In the genomic region with DNA sequence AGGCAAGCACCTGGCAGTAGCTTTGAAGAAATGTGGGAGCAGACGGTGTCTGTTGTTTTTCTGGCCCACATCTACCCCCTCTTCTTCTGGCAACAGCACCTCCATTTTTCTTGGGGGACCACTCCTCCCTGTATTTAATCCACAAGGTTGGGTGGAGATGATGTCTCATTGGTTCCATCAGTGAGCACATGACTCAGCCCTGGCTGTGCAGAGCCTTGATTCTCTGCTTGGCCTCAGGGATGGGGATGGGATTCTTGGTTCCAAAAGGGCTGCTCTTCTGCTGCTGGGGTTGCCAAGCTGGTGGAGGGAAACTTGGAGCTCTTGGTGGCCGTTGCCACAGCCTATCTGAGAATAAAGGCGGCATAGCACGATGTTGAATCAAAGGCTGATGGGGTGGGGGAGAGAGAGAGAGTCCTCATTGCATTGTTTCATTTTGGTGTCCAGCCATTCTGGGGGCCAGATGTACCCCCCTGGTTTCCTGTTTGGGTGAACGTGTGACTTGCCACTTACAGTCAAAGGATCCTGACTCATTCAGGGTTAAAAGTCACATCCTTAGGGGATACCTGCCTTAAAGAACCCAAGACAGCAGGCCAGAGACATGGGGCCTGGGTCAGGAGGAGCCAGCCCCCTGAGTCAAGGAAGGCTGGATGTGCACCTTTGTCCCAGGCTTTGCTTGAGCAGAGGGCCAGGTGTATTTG, we compare ENCODE assay signal across 11 cellular contexts. TPM values are rescaled to one million over a fixed set of nuclear protein-coding genes. Genes with fewer than 3 reads are reported as not detected.
A peak's percentile ranks its signal among the peaks of the same experiment; 100 is the strongest.
DNase-seq lines count a peak whose midpoint lies in the region; ATAC-seq and TF ChIP-seq lines count a peak whose summit lies in the region.
"Had no signal": no experiment of that assay in that cellular context is flagged by ENCODE, and none has a peak within 500 bp of the region (broad histone marks: within the 10 kb centered on the region; RNA-seq: fewer than 3 reads in every experiment).

No MANE protein-coding gene starts in this region.

- intact Hi-C loops in Caco-2 (cut with micrococcal nuclease; ENCODE audit: unreplicated experiment): no loop called here

- WGBS in lung, 2 donors: 65 to 66% methylated on average over 5 of the region's 5 CpGs

- H3K4me3 ChIP-seq in lung (no peak overlapping the region), subcutaneous abdominal adipose tissue (ENCODE audit: low read depth in 1 of 5, low read length in 5 of 5) (no peak overlapping the region), Caco-2 (ENCODE audit: low read depth, low read length) (no peak overlapping the region)
- H3K4me3 ChIP-seq: GM23338 had no signal

- H3K36me3 Mint-ChIP-seq in activated T-cell treated with anti-CD3 and anti-CD28 coated beads, Interleukin-2, amount 50 U/mL, for 72 hours (ENCODE audit: insufficient read depth in 2 of 2): peaks cover 14 to 34% of the 10 kb centered on the region in 2 donors
- H3K36me3 Mint-ChIP-seq in activated T-helper 17 cell treated with anti-CD3 and anti-CD28 coated beads, Interleukin-2, amount 50 U/mL, for 72 hours (ENCODE audit: low read depth): peaks cover 10% of the 10 kb centered on the region
- H3K36me3 Mint-ChIP-seq in Caco-2 (ENCODE audit: insufficient read depth, unreplicated experiment): no peaks in the 10 kb centered on the region

- no peaks in the 10 kb centered on the region for H3K27me3 Mint-ChIP-seq in activated T-cell treated with anti-CD3 and anti-CD28 coated beads, Interleukin-2, amount 50 U/mL, for 72 hours (ENCODE audit: low read depth)
- H3K27me3 Mint-ChIP-seq in activated T-helper 17 cell treated with anti-CD3 and anti-CD28 coated beads, Interleukin-2, amount 50 U/mL, for 72 hours: no peaks in the 10 kb centered on the region
- no peaks in the 10 kb centered on the region for H3K27me3 Mint-ChIP-seq in Caco-2 (ENCODE audit: insufficient read depth, unreplicated experiment)

- CTCF ChIA-PET in Caco-2 (lab: Charles Lee): no interaction called here

- H3K36me3 ChIP-seq in lung (ENCODE audit: control insufficient read depth in 2 of 2, insufficient read depth in 2 of 2, low read length in 2 of 2) (no peaks in the 10 kb centered on the region), subcutaneous abdominal adipose tissue (ENCODE audit: control insufficient read depth in 5 of 5, insufficient read depth in 5 of 5, low read length in 5 of 5) (no peaks in the 10 kb centered on the region), Caco-2 (ENCODE audit: control insufficient read depth, insufficient read depth, low read length) (no peaks in the 10 kb centered on the region)

- H3K4me1 ChIP-seq in lung (ENCODE audit: control insufficient read depth in 2 of 2, insufficient read depth in 2 of 2, low read length in 2 of 2): peaks cover 20 to 30% of the 10 kb centered on the region in 2 donors
- H3K4me1 ChIP-seq in subcutaneous abdominal adipose tissue (ENCODE audit: control insufficient read depth in 5 of 5, insufficient read depth in 5 of 5, low read length in 5 of 5): peaks cover 0 to 46% (median 13%) of the 10 kb centered on the region in 5 donors
- peaks cover 23% of the 10 kb centered on the region for H3K4me1 ChIP-seq in Caco-2

- TF ChIP-seq CTCF in lung (IDR thresholded peaks at IDR 0.05; ENCODE audit: control extremely low read depth, extremely low read depth) (no peak), Caco-2 (IDR thresholded peaks at IDR 0.05; ENCODE audit: insufficient read depth in 1 of 2, low read depth in 1 of 2, low read length in 1 of 2, severe bottlenecking in 1 of 2, unreplicated experiment in 1 of 2) (no peak)

- H3K9me3 ChIP-seq in lung (ENCODE audit: control insufficient read depth in 2 of 2, insufficient read depth in 1 of 2, low read length in 1 of 2) (no peaks in the 10 kb centered on the region), subcutaneous abdominal adipose tissue (ENCODE audit: control insufficient read depth in 5 of 5, low read length in 5 of 5) (no peaks in the 10 kb centered on the region), Caco-2 (no peaks in the 10 kb centered on the region)

- POLR2A ChIA-PET in Caco-2 (lab: Charles Lee): no interaction called here

- H3K4me3 Mint-ChIP-seq in activated T-cell treated with anti-CD3 and anti-CD28 coated beads, Interleukin-2, amount 50 U/mL, for 72 hours: peak overlapping the region; percentile 73 to 80
- peak overlapping the region; percentile 54 for H3K4me3 Mint-ChIP-seq in activated T-helper 17 cell treated with anti-CD3 and anti-CD28 coated beads, Interleukin-2, amount 50 U/mL, for 72 hours
- H3K4me3 Mint-ChIP-seq in Caco-2 (ENCODE audit: unreplicated experiment): no peak overlapping the region
- H3K4me3 Mint-ChIP-seq: GM23338 had no signal

- DNase-seq in activated T-cell treated with anti-CD3 and anti-CD28 coated beads, Interleukin-2, amount 50 U/mL, for 72 hours: peak; percentile 29 to 49
- no peak for DNase-seq in activated T-cell treated with anti-CD3 and anti-CD28 coated beads, Interleukin-2, amount 50 U/mL, for 48 hours
- no peak for DNase-seq in lung (ENCODE audit: low spot score)
- no peak for DNase-seq in Caco-2
- DNase-seq in AG20443 (ENCODE audit: low spot score): no peak
- no peak for DNase-seq in EL
- DNase-seq: effector memory CD4-positive, alpha-beta T cell; NCI-H2029 treated with DMSO at 0.1 percent for 48 hours had no signal

- H3K27ac Mint-ChIP-seq in activated T-cell treated with anti-CD3 and anti-CD28 coated beads, Interleukin-2, amount 50 U/mL, for 72 hours: peak overlapping the region; percentile 89
- H3K27ac Mint-ChIP-seq in activated T-helper 17 cell treated with anti-CD3 and anti-CD28 coated beads, Interleukin-2, amount 50 U/mL, for 72 hours: peak overlapping the region; percentile 65
- no peak overlapping the region for H3K27ac Mint-ChIP-seq in Caco-2 (ENCODE audit: unreplicated experiment)
- H3K27ac Mint-ChIP-seq: GM23338 had no signal

- peaks cover 5 to 9% of the 10 kb centered on the region in 2 donors for H3K9me3 Mint-ChIP-seq in activated T-cell treated with anti-CD3 and anti-CD28 coated beads, Interleukin-2, amount 50 U/mL, for 72 hours
- peaks cover 10% of the 10 kb centered on the region for H3K9me3 Mint-ChIP-seq in activated T-helper 17 cell treated with anti-CD3 and anti-CD28 coated beads, Interleukin-2, amount 50 U/mL, for 72 hours
- H3K9me3 Mint-ChIP-seq in Caco-2 (ENCODE audit: unreplicated experiment): peaks cover 12% of the 10 kb centered on the region

- BruUV-seq in Caco-2 (replicated peaks; lab: Mats Ljungman, UMichigan): no TSS peak

- peaks cover 74% of the 10 kb centered on the region for H3K4me1 Mint-ChIP-seq in activated T-cell treated with anti-CD3 and anti-CD28 coated beads, Interleukin-2, amount 50 U/mL, for 72 hours (ENCODE audit: low read depth)
- H3K4me1 Mint-ChIP-seq in activated T-helper 17 cell treated with anti-CD3 and anti-CD28 coated beads, Interleukin-2, amount 50 U/mL, for 72 hours: peaks cover 38% of the 10 kb centered on the region
- peaks cover 23% of the 10 kb centered on the region for H3K4me1 Mint-ChIP-seq in Caco-2 (ENCODE audit: low read depth, unreplicated experiment)

- no peak overlapping the region for H3K9ac ChIP-seq in subcutaneous abdominal adipose tissue (ENCODE audit: low read length in 5 of 5)

- peak overlapping the region; percentile 44 to 57 for H3K27ac ChIP-seq in lung (ENCODE audit: low read depth in 1 of 2, low read length in 1 of 2)
- H3K27ac ChIP-seq in subcutaneous abdominal adipose tissue (ENCODE audit: low read depth, low read length): peak overlapping the region; percentile 61

- H3K27me3 ChIP-seq in lung (ENCODE audit: control insufficient read depth, insufficient read depth): no peaks in the 10 kb centered on the region
- no peaks in the 10 kb centered on the region for H3K27me3 ChIP-seq in subcutaneous abdominal adipose tissue (ENCODE audit: control insufficient read depth in 5 of 5, insufficient read depth in 4 of 5, low read length in 5 of 5)
- no peaks in the 10 kb centered on the region for H3K27me3 ChIP-seq in Caco-2 (replicated peaks; ENCODE audit: control insufficient read depth, insufficient read depth, low read length)

- ATAC-seq in activated T-cell treated with anti-CD3 and anti-CD28 coated beads, Interleukin-2, amount 50 U/mL, for 72 hours (replicated peaks in 1 of 2): peak; percentile 82 to 93
- peak; percentile 61 for ATAC-seq in activated T-helper 17 cell treated with anti-CD3 and anti-CD28 coated beads, Interleukin-2, amount 50 U/mL, for 72 hours (replicated peaks)
- no peak for ATAC-seq in lung (ENCODE audit: insufficient read depth, low FRiP score)
- ATAC-seq: GM23338 had no signal

RNA-seq across cellular contexts. Expression of a gene that starts 25.9 kb away (rescaled TPM):
- total RNA-seq in activated T-cell treated with anti-CD3 and anti-CD28 coated beads, Interleukin-2, amount 50 U/mL, for 72 hours: 10 to 100 TPM; 24.8 to 28.1 TPM
- 10 to 100 TPM; 18.9 to 28.2 TPM for total RNA-seq in activated T-helper 17 cell treated with anti-CD3 and anti-CD28 coated beads, Interleukin-2, amount 50 U/mL, for 72 hours
- total RNA-seq in lung: 10 to 100 TPM; 42.7 to 43.1 TPM
- 10 to 100 TPM; 18.5 to 37.9 TPM for polyA plus RNA-seq in lung
- total RNA-seq in Caco-2 (2022): 7.7 and 8.9 TPM in 2 replicates

RNA-seq across cellular contexts. Expression of a gene that starts 54.7 kb away (rescaled TPM):
- total RNA-seq in activated T-cell treated with anti-CD3 and anti-CD28 coated beads, Interleukin-2, amount 50 U/mL, for 72 hours: 100 to 1,000 TPM; 125 to 134 TPM
- total RNA-seq in activated T-helper 17 cell treated with anti-CD3 and anti-CD28 coated beads, Interleukin-2, amount 50 U/mL, for 72 hours: 100 to 1,000 TPM; 141 to 239 TPM
- total RNA-seq in lung (100 to 1,000 TPM in 1 of 2 donors, 10 to 100 TPM in 1; 99.9 to 118 TPM), Caco-2 (2022) (213 and 216 TPM in 2 replicates)
- polyA plus RNA-seq in lung: 100 to 1,000 TPM in 1 of 2 donors, 10 to 100 TPM in 1; 84.1 to 155 TPM

Comparison
In these comparisons a context has a peak if more than half of its experiments do, and no peak if none do; other contexts are left out.
1. DNase-seq: peak in activated T-cell treated with anti-CD3 and anti-CD28 coated beads, Interleukin-2, amount 50 U/mL, for 72 hours (2 of 2); none in activated T-cell treated with anti-CD3 and anti-CD28 coated beads, Interleukin-2, amount 50 U/mL, for 48 hours (0 of 2), lung (single experiment), Caco-2 (0 of 2), AG20443 (single experiment) and EL (single experiment).